8 cellular contexts compared by ENCODE assay signal in genomic region chr2:160252278-160252887, GRCh38. TPM values are rescaled to one million over a fixed set of nuclear protein-coding genes. Genes with fewer than 3 reads are reported as not detected.
DNase-seq lines count a peak whose midpoint lies in the region; ATAC-seq and TF ChIP-seq lines count a peak whose summit lies in the region.

No MANE protein-coding gene starts in this region.

- DNase-seq in AG04450 (ENCODE audit: low read depth, low spot score) = no peak
- DNase-seq in GM20000 (ENCODE audit: low spot score) = peak; percentile 22
- peak; percentile 11 for DNase-seq in OCI-LY7 (ENCODE audit: low spot score)
- DNase-seq in epithelial cell of esophagus (ENCODE audit: low read depth) = peak; percentile 54
- DNase-seq in COLO668 (lab: John Stamatoyannopoulos, UW; ENCODE audit: unreplicated experiment) = no peak

- CTCF ChIA-PET in AG04450 (lab: Charles Lee) (interaction anchor here (0.7 to 3.6 kb wide), 36 partner anchors 9 to 812 kb away, joined by 3 to 26 read pairs (median 5); partner anchors contain the start of gene ITGB6), OCI-LY7 (lab: Charles Lee; ENCODE audit: unreplicated experiment) (no interaction called here)

- no peak overlapping the region for H3K4me3 ChIP-seq in AG04450 (ENCODE audit: low read depth, low read length)
- no peak overlapping the region for H3K4me3 ChIP-seq in OCI-LY7 (ENCODE audit: low read depth, low read length, poor library complexity, severe bottlenecking)
- H3K4me3 ChIP-seq in epithelial cell of esophagus (ENCODE audit: low read length) = no peak overlapping the region
- H3K4me3 ChIP-seq in neutrophil (ENCODE audit: low read depth in 1 of 2, low read length in 1 of 2) = no peak overlapping the region

- no peaks in the 10 kb centered on the region for H3K79me2 ChIP-seq in OCI-LY7 (ENCODE audit: insufficient read depth, low read depth, low read length)

- intact Hi-C loops in OCI-LY7 (cut with micrococcal nuclease; ENCODE audit: unreplicated experiment) = loop anchor here (1.0 kb wide), 1 partner anchor 742 kb away; no protein-coding TSS in a partner anchor

- H4K20me1 ChIP-seq in OCI-LY7 (ENCODE audit: insufficient read depth, low read length) = no peaks in the 10 kb centered on the region

- H3K36me3 ChIP-seq in OCI-LY7 (ENCODE audit: insufficient read depth, low read length) (no peaks in the 10 kb centered on the region), neutrophil (no peaks in the 10 kb centered on the region)

- H3K4me1 ChIP-seq in OCI-LY7 (ENCODE audit: insufficient read depth, low read length, poor library complexity, severe bottlenecking) (no peaks in the 10 kb centered on the region), neutrophil (ENCODE audit: control insufficient read depth in 1 of 2, insufficient read depth in 1 of 2, low read depth in 1 of 2, low read length in 1 of 2) (no peaks in the 10 kb centered on the region)

- BruUV-seq in OCI-LY7 (replicated peaks; lab: Mats Ljungman, UMichigan) = no TSS peak

- no peaks in the 10 kb centered on the region for H3K9me3 ChIP-seq in AG04450 (ENCODE audit: control insufficient read depth, insufficient read depth, low read length)
- H3K9me3 ChIP-seq in OCI-LY7 (ENCODE audit: low read length) = no peaks in the 10 kb centered on the region
- H3K9me3 ChIP-seq in neutrophil = no peaks in the 10 kb centered on the region

- H3K27me3 ChIP-seq in AG04450 (ENCODE audit: control insufficient read depth, insufficient read depth, low read length) = no peaks in the 10 kb centered on the region
- H3K27me3 ChIP-seq in neutrophil = no peaks in the 10 kb centered on the region

- POLR2A ChIA-PET in AG04450 (lab: Yijun Ruan, JAX) (no interaction called here), OCI-LY7 (lab: Charles Lee) (interaction anchor here (0.9 kb wide), 1 partner anchor 231 kb away, joined by 3 read pairs; no protein-coding TSS in a partner anchor)

- H3K4me2 ChIP-seq in OCI-LY7 (ENCODE audit: low read length) = no peak overlapping the region

- H2AFZ ChIP-seq in OCI-LY7 (ENCODE audit: low read length) = no peak overlapping the region

- no peaks in the 10 kb centered on the region for H3K9me2 ChIP-seq in OCI-LY7 (ENCODE audit: insufficient read depth, low read length)

- ATAC-seq in GM18861 (IDR thresholded peaks at IDR 0.05; ENCODE audit: unreplicated experiment) (no peak), GM21737 (IDR thresholded peaks at IDR 0.05; ENCODE audit: unreplicated experiment) (no peak)

- H3K27ac ChIP-seq in AG04450 (ENCODE audit: low read depth, low read length) (no peak overlapping the region), OCI-LY7 (ENCODE audit: low read depth, low read length, poor library complexity, severe bottlenecking) (no peak overlapping the region), neutrophil (no peak overlapping the region)

- peak; percentile 84 for TF ChIP-seq CTCF in AG04450 (IDR thresholded peaks at IDR 0.05; ENCODE audit: low read depth, low read length)
- TF ChIP-seq CTCF in GM20000 (IDR thresholded peaks at IDR 0.05; ENCODE audit: extremely low read depth, missing control alignments) = peak; percentile 39
- TF ChIP-seq CTCF in OCI-LY7 (conservative IDR thresholded peaks at IDR 0.05; ENCODE audit: low read length) = peak; percentile 91
- peak; percentile 70 for TF ChIP-seq CTCF in epithelial cell of esophagus (IDR thresholded peaks at IDR 0.05; ENCODE audit: insufficient read depth, low read depth, low read length, missing control alignments)
- TF ChIP-seq CTCF in neutrophil (IDR thresholded peaks at IDR 0.05) = peak; percentile 42

RNA-seq across cellular contexts. Expression of gene ITGB6, which starts 52.3 kb away (rescaled TPM):
- not detected in 2 replicates for polyA plus RNA-seq in AG04450 (2011; rRNA removed)
- not detected in 2 replicates for polyA minus RNA-seq in AG04450 (2011; rRNA and poly(A)+ RNA removed)
- not detected in 2 replicates for total RNA-seq in OCI-LY7 (2014; rRNA removed; shearing (Covaris generic))
- not detected in 2 replicates for total RNA-seq in OCI-LY7 (2022)

Comparison
In these comparisons a context has a peak if more than half of its experiments do, and no peak if none do; other contexts are left out.
1. DNase-seq: peak in GM20000 (single experiment), OCI-LY7 (single experiment) and epithelial cell of esophagus (single experiment); none in AG04450 (single experiment) and COLO668 (single experiment).
2. CTCF ChIP-seq: peak in every context shown above with its lines; median percentile 91 in OCI-LY7; 84 in AG04450; 70 in epithelial cell of esophagus; 42 in neutrophil; 39 in GM20000.